ENCODE assay signal across 16 cellular contexts in genomic region chr2:24272161-24272802, GRCh38.
A peak's percentile ranks its signal among the peaks of the same experiment; 100 is the strongest.
DNase-seq lines count a peak whose midpoint lies in the region; ATAC-seq, FAIRE-seq and TF ChIP-seq lines count a peak whose summit lies in the region.
"Had no signal": no experiment of that assay in that cellular context is flagged by ENCODE, and none has a peak within 500 bp of the region (broad histone marks: within the 10 kb centered on the region; RNA-seq: fewer than 3 reads in every experiment).

No MANE protein-coding gene starts in this region.

- no peaks in the 10 kb centered on the region for H3K79me2 ChIP-seq in mammary epithelial cell (ENCODE audit: insufficient read depth, low read length)
- H3K79me2 ChIP-seq in HepG2 (ENCODE audit: insufficient read depth, low read length) = no peaks in the 10 kb centered on the region

- H3K27ac Mint-ChIP-seq in MCF 10A (ENCODE audit: low read depth, unreplicated experiment) = peak overlapping the region; percentile 24
- H3K27ac Mint-ChIP-seq in stimulated activated memory B cell treated with anti-CD40 and anti-IgM and Interleukin-4, amounts not matched to agents 10 μg/mL and 1 μg/mL and 100 μg/mL, for 72 hours = peak overlapping the region; percentile 47

- no peak for TF ChIP-seq POLR2A in HepG2 (IDR thresholded peaks at IDR 0.05; ENCODE audit: insufficient read depth in 1 of 2, low read depth in 2 of 2, low read length in 2 of 2)

- H3K27ac ChIP-seq in mammary epithelial cell (ENCODE audit: insufficient read depth, low read depth, low read length) (no peak overlapping the region), HepG2 (ENCODE audit: extremely low read length, insufficient read depth, low read length) (no peak overlapping the region)
- H3K27ac ChIP-seq: Peyer's patch had no signal

- H2AFZ ChIP-seq in mammary epithelial cell (ENCODE audit: low read depth, low read length) (no peak overlapping the region), HepG2 (ENCODE audit: low read length) (no peak overlapping the region)

- no peak overlapping the region for H3K9ac ChIP-seq in mammary epithelial cell (ENCODE audit: insufficient read depth, low read length)
- no peak overlapping the region for H3K9ac ChIP-seq in HepG2 (ENCODE audit: insufficient read depth, low read depth, low read length)

- dilution Hi-C loops in mammary epithelial cell (cut with HindIII; ENCODE audit: low sequenced_read_pairs) = no loop called here

- H4K20me1 ChIP-seq in mammary epithelial cell (ENCODE audit: insufficient read depth, low read length) = no peaks in the 10 kb centered on the region
- no peaks in the 10 kb centered on the region for H4K20me1 ChIP-seq in HepG2 (ENCODE audit: insufficient read depth, low read length)

- in situ Hi-C loops in mammary epithelial cell (cut with MboI; ENCODE audit: low sequenced_read_pairs in 2 of 2) = no loop called here
- in situ Hi-C loops in HepG2 (cut with HindIII; ENCODE audit: extremely low pct_ligation_motif_present, low pct_unique_long_range_greater_than_20kb) = no loop called here
- in situ Hi-C loops in ACHN (cut with HindIII; ENCODE audit: low pct_ligation_motif_present, low pct_unique_long_range_greater_than_20kb, low sequenced_read_pairs) = no loop called here

- no peaks in the 10 kb centered on the region for H3K27me3 Mint-ChIP-seq in MCF 10A (ENCODE audit: insufficient read depth, unreplicated experiment)
- H3K27me3 Mint-ChIP-seq in stimulated activated memory B cell treated with anti-CD40 and anti-IgM and Interleukin-4, amounts not matched to agents 10 μg/mL and 1 μg/mL and 100 μg/mL, for 72 hours = no peaks in the 10 kb centered on the region

- no peak overlapping the region for H3K4me3 Mint-ChIP-seq in MCF 10A (ENCODE audit: unreplicated experiment)
- no peak overlapping the region for H3K4me3 Mint-ChIP-seq in stimulated activated memory B cell treated with anti-CD40 and anti-IgM and Interleukin-4, amounts not matched to agents 10 μg/mL and 1 μg/mL and 100 μg/mL, for 72 hours

- TF ChIP-seq RAD21 in HepG2 (CRISPR knock-in tag; IDR thresholded peaks at IDR 0.05) = no peak

- WGBS in mammary epithelial cell (ENCODE audit: low coverage, missing lambda C conversion rate) = 94% methylated on average over 2 of the region's 2 CpGs
- 98% methylated on average over 2 of the region's 2 CpGs for WGBS in HepG2 (ENCODE audit: low lambda C conversion rate)

- TF ChIP-seq EP300 in HepG2 (IDR thresholded peaks at IDR 0.05; ENCODE audit: low read depth in 2 of 2, low read length in 2 of 2) (no peak), HepG2 (CRISPR knock-in tag; IDR thresholded peaks at IDR 0.05; ENCODE audit: borderline replicate concordance) (no peak)

- no peak for DNase-seq in MCF 10A (ENCODE audit: unreplicated experiment)
- DNase-seq in mammary epithelial cell = no peak
- DNase-seq in choroid plexus epithelial cell (ENCODE audit: low read depth) = peak; percentile 31
- no peak for DNase-seq in HepG2 (ENCODE audit: low spot score)
- no peak for DNase-seq in NCI-H2171 treated with DMSO at 0.1 percent for 48 hours (lab: John Stamatoyannopoulos, UW)
- DNase-seq in ACHN = no peak
- DNase-seq: AML-193, DMS53, H7, NCI-H187 treated with DMSO at 0.1 percent for 48 hours, NCI-H2171, NCI-H774, Peyer's patch had no signal

- CTCF ChIA-PET in MCF 10A (lab: Yijun Ruan, JAX) (interaction anchor here (0.5 to 1.5 kb wide), 4 partner anchors 12 to 108 kb away, joined by 3 to 5 read pairs (median 4); no protein-coding TSS in a partner anchor), mammary epithelial cell (lab: Charles Lee; ENCODE audit: low non-redundant PET) (no interaction called here), HepG2 (lab: Yijun Ruan, JAX; ENCODE audit: low intra/inter-chr PET ratio, low total read pairs) (no interaction called here)

- POLR2A ChIA-PET in MCF 10A (lab: Yijun Ruan, JAX) (no interaction called here), HepG2 (lab: Yijun Ruan, JAX) (no interaction called here)

- H3K4me2 ChIP-seq in mammary epithelial cell (ENCODE audit: insufficient read depth, low read depth, low read length) = no peak overlapping the region
- H3K4me2 ChIP-seq in HepG2 (ENCODE audit: low read depth, low read length) = no peak overlapping the region

- H3K9me3 ChIP-seq in mammary epithelial cell (replicated peaks; ENCODE audit: insufficient read depth, low read length) (no peaks in the 10 kb centered on the region), HepG2 (ENCODE audit: low read length) (no peaks in the 10 kb centered on the region)
- H3K9me3 ChIP-seq: Peyer's patch had no signal

- no peaks in the 10 kb centered on the region for H3K27me3 ChIP-seq in mammary epithelial cell (ENCODE audit: insufficient read depth, low read length)
- no peaks in the 10 kb centered on the region for H3K27me3 ChIP-seq in HepG2 (ENCODE audit: control insufficient read depth in 1 of 2, insufficient read depth in 2 of 2, low read length in 2 of 2)
- H3K27me3 ChIP-seq: Peyer's patch had no signal

- H3K4me1 Mint-ChIP-seq in MCF 10A (ENCODE audit: insufficient read depth, unreplicated experiment) = peaks cover 8% of the 10 kb centered on the region
- H3K4me1 Mint-ChIP-seq in stimulated activated memory B cell treated with anti-CD40 and anti-IgM and Interleukin-4, amounts not matched to agents 10 μg/mL and 1 μg/mL and 100 μg/mL, for 72 hours = peaks cover 16% of the 10 kb centered on the region

- intact Hi-C loops in MCF 10A (cut with micrococcal nuclease) (no loop called here), mammary epithelial cell (cut with micrococcal nuclease) (no loop called here), HepG2 (cut with micrococcal nuclease; ENCODE audit: unreplicated experiment) (no loop called here)

- TF ChIP-seq CTCF in MCF 10A (IDR thresholded peaks at IDR 0.05; ENCODE audit: unreplicated experiment) (no peak), mammary epithelial cell (conservative IDR thresholded peaks at IDR 0.05 in 1 of 2, IDR thresholded peaks at IDR 0.05 in 1 of 2; ENCODE audit: extremely low read depth in 1 of 2, insufficient read depth in 1 of 2, low read depth in 1 of 2, low read length in 2 of 2) (no peak), choroid plexus epithelial cell (conservative IDR thresholded peaks at IDR 0.05; ENCODE audit: low read depth, low read length) (no peak), HepG2 (CRISPR knock-in tag; IDR thresholded peaks at IDR 0.05) (no peak)

- H3K36me3 ChIP-seq in mammary epithelial cell (ENCODE audit: insufficient read depth, low read length) (peaks cover 6% of the 10 kb centered on the region), HepG2 (replicated peaks in 1 of 2; ENCODE audit: control insufficient read depth in 1 of 2, insufficient read depth in 2 of 2, low read length in 2 of 2) (peaks cover 2 to 35% of the 10 kb centered on the region in 2 experiments)

- H3K4me3 ChIP-seq in mammary epithelial cell (replicated peaks in 1 of 3; ENCODE audit: insufficient read depth in 1 of 3, low read depth in 2 of 3, low read length in 3 of 3) (no peak overlapping the region), choroid plexus epithelial cell (ENCODE audit: low read depth, low read length) (no peak overlapping the region), HepG2 (replicated peaks in 1 of 3; ENCODE audit: insufficient read depth in 1 of 3, low read depth in 2 of 3, low read length in 3 of 3) (no peak overlapping the region)
- H3K4me3 ChIP-seq: Peyer's patch had no signal

- no peaks in the 10 kb centered on the region for H3K9me3 Mint-ChIP-seq in MCF 10A (ENCODE audit: unreplicated experiment)
- H3K9me3 Mint-ChIP-seq in stimulated activated memory B cell treated with anti-CD40 and anti-IgM and Interleukin-4, amounts not matched to agents 10 μg/mL and 1 μg/mL and 100 μg/mL, for 72 hours = no peaks in the 10 kb centered on the region

- peaks cover 20% of the 10 kb centered on the region for H3K4me1 ChIP-seq in mammary epithelial cell (ENCODE audit: insufficient read depth, low read length)
- H3K4me1 ChIP-seq in HepG2 (ENCODE audit: insufficient read depth, low read length) = peaks cover 13% of the 10 kb centered on the region; the same call in 1 of the 2 replicates
- H3K4me1 ChIP-seq: Peyer's patch had no signal

- peaks cover 41% of the 10 kb centered on the region for H3K36me3 Mint-ChIP-seq in MCF 10A (ENCODE audit: insufficient read depth, unreplicated experiment)
- peaks cover 58% of the 10 kb centered on the region for H3K36me3 Mint-ChIP-seq in stimulated activated memory B cell treated with anti-CD40 and anti-IgM and Interleukin-4, amounts not matched to agents 10 μg/mL and 1 μg/mL and 100 μg/mL, for 72 hours

- no TSS peak for BruUV-seq in MCF 10A (replicated peaks; lab: Mats Ljungman, UMichigan)
- no TSS peak for BruUV-seq in mammary epithelial cell (replicated peaks; lab: Mats Ljungman, UMichigan)
- no TSS peak for BruUV-seq in HepG2 (replicated peaks; lab: Mats Ljungman, UMichigan)

- no peak for FAIRE-seq in HepG2 (lab: Jason Lieb, UNC)
- FAIRE-seq: A204.1 had no signal

- ATAC-seq in HepG2 (no peak), GM21515 (IDR thresholded peaks at IDR 0.05; ENCODE audit: unreplicated experiment) (no peak)
- no peak for ATAC-seq in stimulated activated memory B cell treated with anti-CD40 and anti-IgM and Interleukin-4, amounts not matched to agents 10 μg/mL and 1 μg/mL and 100 μg/mL, for 72 hours

TF ChIP-seq in HepG2, 621 proteins besides CTCF, POLR2A, EP300 and RAD21:
- TF ChIP-seq FOSL2 (CRISPR knock-in tag; IDR thresholded peaks at IDR 0.05) = no peak
- peak; percentile 71; the same call in 1 of the 2 replicates for TF ChIP-seq ZNF121 (CRISPR knock-in tag; IDR thresholded peaks at IDR 0.05)
- TF ChIP-seq ZBTB14 (CRISPR knock-in tag; IDR thresholded peaks at IDR 0.05) = no peak
TF ChIP-seq in HepG2: peak in this region for 1.
